Comparison of ENCODE assay signal across 8 cellular contexts in genomic region chr7:112080974-112081373, GRCh38.
DNase-seq lines count a peak whose midpoint lies in the region; ATAC-seq and TF ChIP-seq lines count a peak whose summit lies in the region.

No MANE protein-coding gene starts in this region.

- no peaks in the 10 kb centered on the region for H3K9me2 ChIP-seq in OCI-LY7 (ENCODE audit: insufficient read depth, low read length)

- DNase-seq in CD1c-positive myeloid dendritic cell (ENCODE audit: extremely low spot score) (peak; percentile 88), OCI-LY7 (ENCODE audit: low spot score) (peak; percentile 2), hippocampal formation (lab: John Stamatoyannopoulos, UW) (peak; percentile 32 to 35), transverse colon (no peak), NCI-H446 treated with DMSO at 0.1 percent for 48 hours (lab: John Stamatoyannopoulos, UW) (no peak), SK-N-DZ (ENCODE audit: low spot score) (no peak)
- no peak for DNase-seq in stimulated activated CD4-positive, alpha-beta T cell treated with anti-CD3 and anti-CD28 coated beads, Interleukin-4, amount 100 ng/mL, for 1 hour

- no peak overlapping the region for H2AFZ ChIP-seq in OCI-LY7 (ENCODE audit: low read length)

- in situ Hi-C loops in transverse colon (cut with MboI; ENCODE audit: low pct_ligation_motif_present in 1 of 4, low pct_unique_long_range_greater_than_20kb in 1 of 4, low sequenced_read_pairs in 3 of 4): no loop called here

- H4K20me1 ChIP-seq in OCI-LY7 (ENCODE audit: insufficient read depth, low read length): peaks cover 5% of the 10 kb centered on the region; the same call in 1 of the 2 replicates

- H3K4me1 ChIP-seq in OCI-LY7 (ENCODE audit: insufficient read depth, low read length, poor library complexity, severe bottlenecking) (peaks cover 10% of the 10 kb centered on the region), transverse colon (peaks cover 0 to 3% (median 0%) of the 10 kb centered on the region in 4 donors)

- peak overlapping the region; percentile 44 for H3K4me2 ChIP-seq in OCI-LY7 (ENCODE audit: low read length)

- H3K27me3 ChIP-seq in transverse colon: no peaks in the 10 kb centered on the region

- H3K9me3 ChIP-seq in OCI-LY7 (ENCODE audit: low read length) (no peaks in the 10 kb centered on the region), transverse colon (no peaks in the 10 kb centered on the region)

- WGBS in transverse colon (ENCODE audit: low coverage in 1 of 2), 2 donors: 56 to 67% methylated on average over 8 of the region's 8 CpGs

- TF ChIP-seq EP300 in transverse colon (IDR thresholded peaks at IDR 0.05; ENCODE audit: low read depth): no peak

- no peak for TF ChIP-seq POLR2A in transverse colon (IDR thresholded peaks at IDR 0.05)

- POLR2A ChIA-PET in OCI-LY7 (lab: Charles Lee): interaction anchor here (0.9 kb wide), 1 partner anchor 10 kb away, joined by 4 read pairs; no protein-coding TSS in a partner anchor

- H3K36me3 ChIP-seq in OCI-LY7 (ENCODE audit: insufficient read depth, low read length) (no peaks in the 10 kb centered on the region), transverse colon (no peaks in the 10 kb centered on the region)

- no peaks in the 10 kb centered on the region for H3K79me2 ChIP-seq in OCI-LY7 (ENCODE audit: insufficient read depth, low read depth, low read length)

- no peak for TF ChIP-seq CTCF in OCI-LY7 (conservative IDR thresholded peaks at IDR 0.05; ENCODE audit: low read length)
- no peak for TF ChIP-seq CTCF in transverse colon (IDR thresholded peaks at IDR 0.05)

- no TSS peak for BruUV-seq in OCI-LY7 (replicated peaks; lab: Mats Ljungman, UMichigan)

- no peak overlapping the region for H3K27ac ChIP-seq in OCI-LY7 (ENCODE audit: low read depth, low read length, poor library complexity, severe bottlenecking)
- H3K27ac ChIP-seq in transverse colon: peak overlapping the region in 3 of 4 donors; percentile 22 to 35 (median 26)

- no peak overlapping the region for H3K4me3 ChIP-seq in OCI-LY7 (ENCODE audit: low read depth, low read length, poor library complexity, severe bottlenecking)
- no peak overlapping the region for H3K4me3 ChIP-seq in transverse colon

- peak; percentile 46 for ATAC-seq in GM21825 (IDR thresholded peaks at IDR 0.05; ENCODE audit: unreplicated experiment)

- CTCF ChIA-PET in OCI-LY7 (lab: Charles Lee; ENCODE audit: unreplicated experiment): no interaction called here

- intact Hi-C loops in OCI-LY7 (cut with micrococcal nuclease; ENCODE audit: unreplicated experiment): no loop called here
- intact Hi-C loops in transverse colon (cut with DNase I; ENCODE audit: low total_unique reads): no loop called here

Comparison
In these comparisons a context has a peak if more than half of its experiments do, and no peak if none do; other contexts are left out.
1. DNase-seq: peak in CD1c-positive myeloid dendritic cell (single experiment), OCI-LY7 (single experiment) and hippocampal formation (2 of 2); none in transverse colon (single experiment), NCI-H446 treated with DMSO at 0.1 percent for 48 hours (single experiment), stimulated activated CD4-positive, alpha-beta T cell treated with anti-CD3 and anti-CD28 coated beads, Interleukin-4, amount 100 ng/mL, for 1 hour (single experiment) and SK-N-DZ (single experiment).